9 cellular contexts compared by ENCODE assay signal in genomic region chr1:94384485-94385353, GRCh38. TPM values are rescaled to one million over a fixed set of nuclear protein-coding genes. Genes with fewer than 3 reads are reported as not detected.
DNase-seq lines count a peak whose midpoint lies in the region; ATAC-seq lines count a peak whose summit lies in the region.
"Had no signal": no experiment of that assay in that cellular context is flagged by ENCODE, and none has a peak within 500 bp of the region (broad histone marks: within the 10 kb centered on the region; RNA-seq: fewer than 3 reads in every experiment).

No MANE protein-coding gene starts in this region.

- H3K4me1 ChIP-seq in CD4-positive, alpha-beta memory T cell (ENCODE audit: insufficient read depth, low read length): peaks cover 17% of the 10 kb centered on the region

- peak overlapping the region; percentile 54 to 83 (median 70) for H3K4me3 Mint-ChIP-seq in CD4-positive, alpha-beta memory T cell
- peak overlapping the region; percentile 59 for H3K4me3 Mint-ChIP-seq in memory B cell

- no peaks in the 10 kb centered on the region for H3K27me3 ChIP-seq in CD4-positive, alpha-beta memory T cell (ENCODE audit: insufficient read depth, low read length)

- H3K36me3 Mint-ChIP-seq in CD4-positive, alpha-beta memory T cell: no peaks in the 10 kb centered on the region
- H3K36me3 Mint-ChIP-seq in memory B cell: no peaks in the 10 kb centered on the region

- no peaks in the 10 kb centered on the region for H3K36me3 ChIP-seq in CD4-positive, alpha-beta memory T cell (ENCODE audit: insufficient read depth, low read length)

- ATAC-seq in HG02759 (IDR thresholded peaks at IDR 0.05; ENCODE audit: unreplicated experiment): peak; percentile 49
- ATAC-seq in memory B cell (ENCODE audit: low read depth): peak; percentile 62
- no peak for ATAC-seq in GM18861 (IDR thresholded peaks at IDR 0.05; ENCODE audit: unreplicated experiment)
- ATAC-seq in HG03432 (IDR thresholded peaks at IDR 0.05; ENCODE audit: unreplicated experiment): no peak
- ATAC-seq in GM19452 (IDR thresholded peaks at IDR 0.05; ENCODE audit: unreplicated experiment): no peak

- peaks cover 0 to 8% (median 3%) of the 10 kb centered on the region in 8 donors for H3K9me3 Mint-ChIP-seq in CD4-positive, alpha-beta memory T cell
- no peaks in the 10 kb centered on the region for H3K9me3 Mint-ChIP-seq in memory B cell

- H3K27ac ChIP-seq in CD4-positive, alpha-beta memory T cell (ENCODE audit: low read depth, low read length): no peak overlapping the region

- H3K27ac Mint-ChIP-seq in CD4-positive, alpha-beta memory T cell: peak overlapping the region in 6 of 7 donors; percentile 29 to 88 (median 66)
- no peak overlapping the region for H3K27ac Mint-ChIP-seq in memory B cell

- DNase-seq in CD4-positive, alpha-beta memory T cell: peak in 4 of 5 donors; percentile 11 to 19 (median 16)
- DNase-seq in activated CD4-positive, alpha-beta T cell treated with anti-CD3 and anti-CD28 coated beads, Interleukin-2, amount 50 U/mL, for 48 hours: peak; percentile 12 to 13
- no peak for DNase-seq in memory B cell (ENCODE audit: low spot score in 2 of 2)
- DNase-seq in Ammon's horn (ENCODE audit: low spot score): no peak
- DNase-seq: activated CD4-positive, CD25-positive, alpha-beta regulatory T cell had no signal

- intact Hi-C loops in CD4-positive, alpha-beta memory T cell (cut with micrococcal nuclease): loop anchor here (1.0 kb wide), 1 partner anchor 34 kb away; the partner anchor contains the start of gene ABCD3

- no peaks in the 10 kb centered on the region for H3K9me3 ChIP-seq in CD4-positive, alpha-beta memory T cell (ENCODE audit: control insufficient read depth in 1 of 2, low read length in 2 of 2)

- peaks cover 2 to 4% of the 10 kb centered on the region in 2 donors for H3K27me3 Mint-ChIP-seq in CD4-positive, alpha-beta memory T cell
- H3K27me3 Mint-ChIP-seq in memory B cell: peaks cover 2% of the 10 kb centered on the region

- POLR2A ChIA-PET in CD4-positive, alpha-beta memory T cell (lab: Charles Lee; ENCODE audit: partially characterized antibody): interaction anchor here (1.6 kb wide), 1 partner anchor 33 kb away, joined by 4 read pairs; no protein-coding TSS in a partner anchor

- H3K4me1 Mint-ChIP-seq in CD4-positive, alpha-beta memory T cell: peaks cover 16 to 24% (median 19%) of the 10 kb centered on the region in 4 donors
- peaks cover 7% of the 10 kb centered on the region for H3K4me1 Mint-ChIP-seq in memory B cell

- CTCF ChIA-PET in CD4-positive, alpha-beta memory T cell (lab: Charles Lee; ENCODE audit: partially characterized antibody): no interaction called here

- H3K4me3 ChIP-seq in CD4-positive, alpha-beta memory T cell (ENCODE audit: low read length in 2 of 2): no peak overlapping the region

RNA-seq across cellular contexts. Expression of gene ABCD3, which starts 33.5 kb away (rescaled TPM):
- total RNA-seq in CD4-positive, alpha-beta memory T cell: 10 to 100 TPM; 23.6 to 23.8 TPM
- polyA plus RNA-seq in CD4-positive, alpha-beta memory T cell: 10 to 100 TPM; 23.9 to 24.2 TPM

Comparison
In these comparisons a context has a peak if more than half of its experiments do, and no peak if none do; other contexts are left out.
1. DNase-seq: peak in CD4-positive, alpha-beta memory T cell (4 of 5) and activated CD4-positive, alpha-beta T cell treated with anti-CD3 and anti-CD28 coated beads, Interleukin-2, amount 50 U/mL, for 48 hours (2 of 2); none in memory B cell (0 of 2) and Ammon's horn (single experiment).
2. ATAC-seq: peak in HG02759 (single experiment) and memory B cell (single experiment); none in GM18861 (single experiment), HG03432 (single experiment) and GM19452 (single experiment).